In genomic region chr2:46580416-46580815, GRCh38 we compare ENCODE assay signal across 24 cellular contexts. TPM values are rescaled to one million over a fixed set of nuclear protein-coding genes. Genes with fewer than 3 reads are reported as not detected.
A peak's percentile ranks its signal among the peaks of the same experiment; 100 is the strongest.
DNase-seq lines count a peak whose midpoint lies in the region; ATAC-seq and TF ChIP-seq lines count a peak whose summit lies in the region.
"Had no signal": no experiment of that assay in that cellular context is flagged by ENCODE, and none has a peak within 500 bp of the region (broad histone marks: within the 10 kb centered on the region; RNA-seq: fewer than 3 reads in every experiment).

No MANE protein-coding gene starts in this region.

- no peaks in the 10 kb centered on the region for H3K36me3 ChIP-seq in neural progenitor cell
- no peaks in the 10 kb centered on the region for H3K36me3 ChIP-seq in mucosa of descending colon (ENCODE audit: low read depth)

- no peak overlapping the region for H2AFZ ChIP-seq in neural progenitor cell (replicated peaks)

- no peaks in the 10 kb centered on the region for H3K27me3 Mint-ChIP-seq in activated CD4-positive, alpha-beta memory T cell treated with anti-CD3 and anti-CD28 coated beads for 36 hours
- H3K27me3 Mint-ChIP-seq in activated CD4-positive, alpha-beta memory T cell treated with anti-CD3 and anti-CD28 coated beads, Interleukin-2, amount 10 ng/mL, durations not matched to agents 7 days and 5 days, result no peaks in the 10 kb centered on the region
- no peaks in the 10 kb centered on the region for H3K27me3 Mint-ChIP-seq in activated B cell treated with CpG ODN at 0.5 μM for 24 hours
- H3K27me3 Mint-ChIP-seq in neural progenitor cell (ENCODE audit: insufficient read depth, low read depth), result no peaks in the 10 kb centered on the region
- H3K27me3 Mint-ChIP-seq: dendritic cell treated with granulocyte-macrophage colony-stimulating factor and Interleukin-4, amounts not matched to agents 40 ng/mL and 50 ng/mL, for 4 days had no signal

- H3F3A ChIP-seq in neural progenitor cell (ENCODE audit: low read depth), result no peaks in the 10 kb centered on the region

- peaks cover 2% of the 10 kb centered on the region for H3K4me1 ChIP-seq in neural progenitor cell
- no peaks in the 10 kb centered on the region for H3K4me1 ChIP-seq in mucosa of descending colon (ENCODE audit: low read depth)
- H3K4me1 ChIP-seq: left lung, upper lobe of left lung had no signal

- no peak for DNase-seq in activated CD4-positive, alpha-beta memory T cell treated with anti-CD3 and anti-CD28 coated beads for 36 hours
- DNase-seq in activated CD4-positive, alpha-beta memory T cell treated with anti-CD3 and anti-CD28 coated beads, Interleukin-2, amount 10 ng/mL, durations not matched to agents 7 days and 5 days, result no peak
- DNase-seq in DMS 273 (lab: John Stamatoyannopoulos, UW; ENCODE audit: unreplicated experiment), result peak; percentile 84
- DNase-seq in activated B cell treated with CpG ODN at 0.5 μM for 24 hours, result no peak
- DNase-seq in neural progenitor cell (ENCODE audit: low spot score), result no peak
- no peak for DNase-seq in stimulated activated CD4-positive, alpha-beta T cell treated with anti-CD3 and anti-CD28 coated beads, Interleukin-4, amount 100 ng/mL, for 4 hours
- DNase-seq in mucosa of descending colon, result no peak
- DNase-seq in Kasumi-1 (lab: John Stamatoyannopoulos, UW), result no peak
- DNase-seq: activated CD4-positive, alpha-beta T cell treated with anti-CD3 and anti-CD28 coated beads, Interleukin-2, amount 50 U/mL, for 48 hours; activated CD4-positive, CD25-positive, alpha-beta regulatory T cell; activated effector memory CD4-positive, alpha-beta T cell treated with anti-CD3 and anti-CD28 coated beads, Interleukin-2, amount 50 U/mL, for 16 hours; AML-193; left lung; midbrain; NCI-H1048; NCI-H187 treated with DMSO at 0.1 percent for 48 hours; NCI-H2227 treated with DMSO at 0.1 percent for 48 hours; NCI-H748 treated with DMSO at 0.1 percent for 48 hours; T-helper 9 cell; upper lobe of left lung had no signal

- H3K4me1 Mint-ChIP-seq in activated CD4-positive, alpha-beta memory T cell treated with anti-CD3 and anti-CD28 coated beads for 36 hours (ENCODE audit: low read depth), result no peaks in the 10 kb centered on the region
- H3K4me1 Mint-ChIP-seq in activated CD4-positive, alpha-beta memory T cell treated with anti-CD3 and anti-CD28 coated beads, Interleukin-2, amount 10 ng/mL, durations not matched to agents 7 days and 5 days, result no peaks in the 10 kb centered on the region
- H3K4me1 Mint-ChIP-seq in activated B cell treated with CpG ODN at 0.5 μM for 24 hours, result peaks cover 23% of the 10 kb centered on the region
- peaks cover 2% of the 10 kb centered on the region for H3K4me1 Mint-ChIP-seq in neural progenitor cell

- ATAC-seq in activated B cell treated with CpG ODN at 0.5 μM for 24 hours (ENCODE audit: low read depth), result no peak
- ATAC-seq in mucosa of descending colon, result no peak
- ATAC-seq: gastroesophageal sphincter, left lung, SK-N-SH treated with all-trans-retinoic acid at 6 μM for 48 hours had no signal

- intact Hi-C loops in activated CD4-positive, alpha-beta memory T cell treated with anti-CD3 and anti-CD28 coated beads for 36 hours (cut with micrococcal nuclease), result no loop called here
- intact Hi-C loops in activated B cell treated with CpG ODN at 0.5 μM for 24 hours (cut with micrococcal nuclease), result no loop called here
- intact Hi-C loops in mucosa of descending colon (cut with DNase I, micrococcal nuclease), result no loop called here

- no peak overlapping the region for H3K27ac ChIP-seq in neural progenitor cell
- H3K27ac ChIP-seq: HL-60, left lung, upper lobe of left lung had no signal

- no peaks in the 10 kb centered on the region for H3K9me3 Mint-ChIP-seq in activated CD4-positive, alpha-beta memory T cell treated with anti-CD3 and anti-CD28 coated beads for 36 hours
- no peaks in the 10 kb centered on the region for H3K9me3 Mint-ChIP-seq in activated CD4-positive, alpha-beta memory T cell treated with anti-CD3 and anti-CD28 coated beads, Interleukin-2, amount 10 ng/mL, durations not matched to agents 7 days and 5 days
- H3K9me3 Mint-ChIP-seq in activated B cell treated with CpG ODN at 0.5 μM for 24 hours (no peaks in the 10 kb centered on the region), neural progenitor cell (no peaks in the 10 kb centered on the region)
- H3K9me3 Mint-ChIP-seq: dendritic cell treated with granulocyte-macrophage colony-stimulating factor and Interleukin-4, amounts not matched to agents 40 ng/mL and 50 ng/mL, for 4 days had no signal

- no peak overlapping the region for H3K4me3 Mint-ChIP-seq in activated CD4-positive, alpha-beta memory T cell treated with anti-CD3 and anti-CD28 coated beads for 36 hours
- no peak overlapping the region for H3K4me3 Mint-ChIP-seq in activated CD4-positive, alpha-beta memory T cell treated with anti-CD3 and anti-CD28 coated beads, Interleukin-2, amount 10 ng/mL, durations not matched to agents 7 days and 5 days
- H3K4me3 Mint-ChIP-seq in activated B cell treated with CpG ODN at 0.5 μM for 24 hours (no peak overlapping the region), neural progenitor cell (no peak overlapping the region)
- H3K4me3 Mint-ChIP-seq: dendritic cell treated with granulocyte-macrophage colony-stimulating factor and Interleukin-4, amounts not matched to agents 40 ng/mL and 50 ng/mL, for 4 days had no signal

- peaks cover 17% of the 10 kb centered on the region for H3K36me3 Mint-ChIP-seq in activated CD4-positive, alpha-beta memory T cell treated with anti-CD3 and anti-CD28 coated beads for 36 hours
- H3K36me3 Mint-ChIP-seq in activated CD4-positive, alpha-beta memory T cell treated with anti-CD3 and anti-CD28 coated beads, Interleukin-2, amount 10 ng/mL, durations not matched to agents 7 days and 5 days (ENCODE audit: low read depth), result peaks cover 15% of the 10 kb centered on the region
- H3K36me3 Mint-ChIP-seq in activated B cell treated with CpG ODN at 0.5 μM for 24 hours (ENCODE audit: low read depth), result peaks cover 55% of the 10 kb centered on the region
- H3K36me3 Mint-ChIP-seq in neural progenitor cell, result peaks cover 20% of the 10 kb centered on the region

- TF ChIP-seq CTCF in activated B cell treated with CpG ODN at 0.5 μM for 24 hours (IDR thresholded peaks at IDR 0.05) (no peak), neural progenitor cell (IDR thresholded peaks at IDR 0.05) (no peak), mucosa of descending colon (IDR thresholded peaks at IDR 0.05) (no peak)

- H3K27me3 ChIP-seq in neural progenitor cell, result no peaks in the 10 kb centered on the region
- H3K27me3 ChIP-seq: gastroesophageal sphincter, left lung, upper lobe of left lung had no signal

- H4K20me1 ChIP-seq in neural progenitor cell (ENCODE audit: low read depth), result no peaks in the 10 kb centered on the region

- POLR2A ChIA-PET in activated CD4-positive, alpha-beta memory T cell treated with anti-CD3 and anti-CD28 coated beads for 36 hours (lab: Charles Lee), result no interaction called here
- POLR2A ChIA-PET in activated CD4-positive, alpha-beta memory T cell treated with anti-CD3 and anti-CD28 coated beads, Interleukin-2, amount 10 ng/mL, durations not matched to agents 7 days and 5 days (lab: Charles Lee), result interaction anchor here (1.0 to 1.2 kb wide), 2 partner anchors 10 to 11 kb away, joined by 3 read pairs; no protein-coding TSS in a partner anchor
- POLR2A ChIA-PET in activated B cell treated with CpG ODN at 0.5 μM for 24 hours (lab: Charles Lee), result no interaction called here

- H3K9me3 ChIP-seq in neural progenitor cell (ENCODE audit: low read depth) (no peaks in the 10 kb centered on the region), mucosa of descending colon (no peaks in the 10 kb centered on the region)
- H3K9me3 ChIP-seq: gastroesophageal sphincter, left lung, upper lobe of left lung had no signal

- H3K4me3 ChIP-seq in neural progenitor cell (no peak overlapping the region), mucosa of descending colon (no peak overlapping the region)
- H3K4me3 ChIP-seq: gastroesophageal sphincter, left lung, upper lobe of left lung had no signal

- CTCF ChIA-PET in activated CD4-positive, alpha-beta memory T cell treated with anti-CD3 and anti-CD28 coated beads for 36 hours (lab: Charles Lee), result no interaction called here
- CTCF ChIA-PET in activated CD4-positive, alpha-beta memory T cell treated with anti-CD3 and anti-CD28 coated beads, Interleukin-2, amount 10 ng/mL, durations not matched to agents 7 days and 5 days (lab: Charles Lee), result no interaction called here
- CTCF ChIA-PET in activated B cell treated with CpG ODN at 0.5 μM for 24 hours (lab: Charles Lee), result no interaction called here

- peak overlapping the region; percentile 21 for H3K27ac Mint-ChIP-seq in activated CD4-positive, alpha-beta memory T cell treated with anti-CD3 and anti-CD28 coated beads for 36 hours
- H3K27ac Mint-ChIP-seq in activated CD4-positive, alpha-beta memory T cell treated with anti-CD3 and anti-CD28 coated beads, Interleukin-2, amount 10 ng/mL, durations not matched to agents 7 days and 5 days, result no peak overlapping the region
- H3K27ac Mint-ChIP-seq in activated B cell treated with CpG ODN at 0.5 μM for 24 hours (peak overlapping the region; percentile 61), neural progenitor cell (peak overlapping the region; percentile 51)

- H3K4me2 ChIP-seq in neural progenitor cell, result no peak overlapping the region

- H3K9ac ChIP-seq in neural progenitor cell, result no peak overlapping the region

- H3K79me2 ChIP-seq in neural progenitor cell (ENCODE audit: low read depth), result no peaks in the 10 kb centered on the region

RNA-seq across cellular contexts. Expression of gene PIGF, which starts 36.4 kb away (rescaled TPM):
- 10 to 100 TPM; 25.7 to 29.9 TPM for total RNA-seq in activated CD4-positive, alpha-beta memory T cell treated with anti-CD3 and anti-CD28 coated beads for 36 hours
- 10 to 100 TPM; 28.6 to 29.5 TPM for total RNA-seq in activated CD4-positive, alpha-beta memory T cell treated with anti-CD3 and anti-CD28 coated beads, Interleukin-2, amount 10 ng/mL, durations not matched to agents 7 days and 5 days
- total RNA-seq in activated B cell treated with CpG ODN at 0.5 μM for 24 hours, result 19.4 and 19.7 TPM in 2 replicates
- 56.8 and 66.4 TPM in 2 replicates for total RNA-seq in neural progenitor cell (ENCODE audit: low replicate concordance)
- total RNA-seq in mucosa of descending colon, result 10 to 100 TPM; 17.3 to 29.7 (median 27.6) TPM

RNA-seq across cellular contexts. Expression of gene CRIPT, which starts 36.6 kb away (rescaled TPM):
- total RNA-seq in activated CD4-positive, alpha-beta memory T cell treated with anti-CD3 and anti-CD28 coated beads for 36 hours, result 10 to 100 TPM in 1 of 2 experiments, 1 to 10 TPM in 1; 9.6 to 10.2 TPM
- 10 to 100 TPM; 11.2 to 12.1 TPM for total RNA-seq in activated CD4-positive, alpha-beta memory T cell treated with anti-CD3 and anti-CD28 coated beads, Interleukin-2, amount 10 ng/mL, durations not matched to agents 7 days and 5 days
- 11.6 and 14.2 TPM in 2 replicates for total RNA-seq in activated B cell treated with CpG ODN at 0.5 μM for 24 hours
- total RNA-seq in neural progenitor cell (ENCODE audit: low replicate concordance), result 20.9 and 27.6 TPM in 2 replicates
- 10 to 100 TPM; 12.6 to 17.8 (median 16.1) TPM for total RNA-seq in mucosa of descending colon

RNA-seq across cellular contexts. Expression of gene ATP6V1E2, which starts 38.0 kb away (rescaled TPM):
- total RNA-seq in activated CD4-positive, alpha-beta memory T cell treated with anti-CD3 and anti-CD28 coated beads for 36 hours, result 10 to 100 TPM; 10.5 to 10.8 TPM
- 10 to 100 TPM; 13.9 to 14.5 TPM for total RNA-seq in activated CD4-positive, alpha-beta memory T cell treated with anti-CD3 and anti-CD28 coated beads, Interleukin-2, amount 10 ng/mL, durations not matched to agents 7 days and 5 days
- 7.3 and 8.1 TPM in 2 replicates for total RNA-seq in activated B cell treated with CpG ODN at 0.5 μM for 24 hours
- total RNA-seq in neural progenitor cell (ENCODE audit: low replicate concordance), result 1.9 and 3.6 TPM in 2 replicates
- total RNA-seq in mucosa of descending colon, result 1 to 10 TPM; 1.4 to 6.4 (median 3.7) TPM

RNA-seq across cellular contexts. Expression of gene RHOQ, which starts 38.1 kb away (rescaled TPM):
- 10 to 100 TPM; 13.7 to 14.4 TPM for total RNA-seq in activated CD4-positive, alpha-beta memory T cell treated with anti-CD3 and anti-CD28 coated beads for 36 hours
- total RNA-seq in activated CD4-positive, alpha-beta memory T cell treated with anti-CD3 and anti-CD28 coated beads, Interleukin-2, amount 10 ng/mL, durations not matched to agents 7 days and 5 days, result 10 to 100 TPM; 18.6 to 22.2 TPM
- 64.3 and 75.0 TPM in 2 replicates for total RNA-seq in activated B cell treated with CpG ODN at 0.5 μM for 24 hours
- total RNA-seq in neural progenitor cell (ENCODE audit: low replicate concordance), result 17.4 and 20.8 TPM in 2 replicates
- total RNA-seq in mucosa of descending colon, result 100 to 1,000 TPM in 1 of 3 donors, 10 to 100 TPM in 1, 1 to 10 TPM in 1; 9.6 to 103 (median 26.8) TPM
